In the genomic region with DNA sequence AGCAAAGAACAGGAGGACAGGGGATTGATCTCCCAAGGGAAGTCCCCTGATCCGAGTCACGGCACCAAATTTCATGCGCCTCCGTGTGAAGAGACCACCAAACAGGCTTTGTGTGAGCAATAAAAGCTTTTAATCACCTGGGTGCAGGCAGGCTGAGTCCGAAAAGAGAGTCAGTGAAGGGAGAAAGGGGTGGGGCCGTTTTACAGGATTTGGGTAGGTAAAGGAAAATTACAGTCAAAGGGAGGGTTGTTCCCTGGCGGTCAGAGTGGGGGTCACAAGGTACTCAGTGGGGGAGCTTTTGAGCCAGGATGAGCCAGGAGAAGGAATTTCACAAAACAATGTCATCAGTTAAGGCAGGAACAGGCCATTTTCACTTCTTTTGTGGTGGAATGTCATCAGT, we compare ENCODE assay signal across 1 cellular context.
TF ChIP-seq lines count a peak whose summit lies in the region.

No MANE protein-coding gene starts in this region.

TF ChIP-seq in H1, 55 proteins besides CTCF, POLR2A, EP300 and RAD21:
- peak; percentile 33; the same call in 1 of the 2 replicates for TF ChIP-seq TAF1 (IDR thresholded peaks at IDR 0.05; ENCODE audit: low read depth, low read length)
- TF ChIP-seq NANOG (IDR thresholded peaks at IDR 0.05; ENCODE audit: insufficient read depth, low read depth, low read length, poor library complexity, severe bottlenecking) = peak; percentile 13
- 0 out of 2 replicates have a peak, but pooled peaks have one; percentile 25 for TF ChIP-seq TCF12 (IDR thresholded peaks at IDR 0.05; ENCODE audit: low read depth, low read length)
